17 cellular contexts compared by ENCODE assay signal in genomic region chr15:101445109-101445508, GRCh38. TPM values are rescaled to one million over a fixed set of nuclear protein-coding genes. Genes with fewer than 3 reads are reported as not detected.
A peak's percentile ranks its signal among the peaks of the same experiment; 100 is the strongest.
DNase-seq lines count a peak whose midpoint lies in the region; ATAC-seq and TF ChIP-seq lines count a peak whose summit lies in the region.
"Had no signal": no experiment of that assay in that cellular context is flagged by ENCODE, and none has a peak within 500 bp of the region (broad histone marks: within the 10 kb centered on the region; RNA-seq: fewer than 3 reads in every experiment).

No MANE protein-coding gene starts in this region.

- H3K36me3 ChIP-seq in heart left ventricle, result no peaks in the 10 kb centered on the region
- 0 out of 22 replicates have a peak, but pooled peaks cover 0 to 11% (median 0%) of the 10 kb centered on the region in 11 experiments for H3K36me3 ChIP-seq in BLaER1 treated with 17β-estradiol and CSF1 and Interleukin-3, amounts not matched to agents 10 nM and 100 nM
- H3K36me3 ChIP-seq in hepatocyte (replicated peaks; ENCODE audit: insufficient read depth, low read depth), result no peaks in the 10 kb centered on the region
- H3K36me3 ChIP-seq in psoas muscle (ENCODE audit: insufficient read depth in 1 of 2, low read depth in 1 of 2), result no peaks in the 10 kb centered on the region
- H3K36me3 ChIP-seq: BLaER1 had no signal

- H3K79me2 ChIP-seq in hepatocyte, result no peaks in the 10 kb centered on the region

- peak overlapping the region in 3 of 11 experiments; percentile 56 to 78 (median 76); a peak in 2 of 22 replicates for H3K9ac ChIP-seq in BLaER1 treated with 17β-estradiol and CSF1 and Interleukin-3, amounts not matched to agents 10 nM and 100 nM
- H3K9ac ChIP-seq: BLaER1 had no signal

- intact Hi-C loops in heart left ventricle (cut with DNase I), result loop anchor here in 2 of 10 donors (5.0 to 10.0 kb wide), 2 partner anchors 42 to 50 kb away; partner anchors contain the start of gene PCSK6 (in 1 of the 2)
- intact Hi-C loops in left cardiac atrium (cut with DNase I), result loop anchor here in 1 of 2 donors (10.0 kb wide), 1 partner anchor 200 kb away; no protein-coding TSS in a partner anchor
- intact Hi-C loops in psoas muscle (cut with DNase I), result loop anchor here in 1 of 2 donors (5.0 kb wide), 2 partner anchors 57 to 172 kb away; no protein-coding TSS in a partner anchor

- no peak for TF ChIP-seq POLR2A in heart left ventricle (IDR thresholded peaks at IDR 0.05)

- no peaks in the 10 kb centered on the region for H3K27me3 ChIP-seq in heart left ventricle
- H3K27me3 ChIP-seq in BLaER1 treated with 17β-estradiol and CSF1 and Interleukin-3, amounts not matched to agents 10 nM and 100 nM, result no peaks in the 10 kb centered on the region
- H3K27me3 ChIP-seq in hepatocyte, result no peaks in the 10 kb centered on the region
- H3K27me3 ChIP-seq in psoas muscle (ENCODE audit: insufficient read depth in 3 of 3, low read length in 2 of 3), result no peaks in the 10 kb centered on the region
- H3K27me3 ChIP-seq: BLaER1 had no signal

- 96 to 98% (median 98%) methylated on average over 8 of the region's 8 CpGs for WGBS in heart left ventricle, 4 donors
- 98% methylated on average over 8 of the region's 8 CpGs for WGBS in hepatocyte (ENCODE audit: low lambda C conversion rate, missing lambda C conversion rate)
- 97 to 99% (median 97%) methylated on average over 8 of the region's 8 CpGs for WGBS in psoas muscle, 3 donors

- no peak overlapping the region for H3K4me3 ChIP-seq in heart left ventricle
- H3K4me3 ChIP-seq in BLaER1 treated with 17β-estradiol and CSF1 and Interleukin-3, amounts not matched to agents 10 nM and 100 nM, result 0 out of 20 replicates have a peak overlapping the region, but pooled peaks of 1 of the 10 experiments have one; percentile 15
- H3K4me3 ChIP-seq in hepatocyte, result no peak overlapping the region
- H3K4me3 ChIP-seq in psoas muscle, result no peak overlapping the region
- H3K4me3 ChIP-seq: GM12878, GM23338 had no signal

- H3K4me1 ChIP-seq in heart left ventricle, result peaks cover 0 to 44% (median 18%) of the 10 kb centered on the region in 12 donors
- H3K4me1 ChIP-seq in BLaER1 treated with 17β-estradiol and CSF1 and Interleukin-3, amounts not matched to agents 10 nM and 100 nM, result peaks cover 50 to 62% (median 55%) of the 10 kb centered on the region in 10 experiments
- H3K4me1 ChIP-seq in hepatocyte (ENCODE audit: insufficient read depth), result peaks cover 26% of the 10 kb centered on the region
- peaks cover 22% of the 10 kb centered on the region for H3K4me1 ChIP-seq in psoas muscle

- TF ChIP-seq CTCF in heart left ventricle (IDR thresholded peaks at IDR 0.05) (no peak), hepatocyte (IDR thresholded peaks at IDR 0.05; ENCODE audit: poor library complexity) (no peak), psoas muscle (IDR thresholded peaks at IDR 0.05) (no peak)

- H4K20me1 ChIP-seq in BLaER1 treated with 17β-estradiol and CSF1 and Interleukin-3, amounts not matched to agents 10 nM and 100 nM, result no peaks in the 10 kb centered on the region
- no peaks in the 10 kb centered on the region for H4K20me1 ChIP-seq in hepatocyte (ENCODE audit: insufficient read depth, poor library complexity, severe bottlenecking)
- H4K20me1 ChIP-seq: BLaER1 had no signal

- peak overlapping the region in 11 of 12 donors; percentile 2 to 90 (median 61) for H3K27ac ChIP-seq in heart left ventricle
- peak overlapping the region in 10 of 11 experiments; percentile 63 to 93 (median 78); a peak in 18 of 22 replicates for H3K27ac ChIP-seq in BLaER1 treated with 17β-estradiol and CSF1 and Interleukin-3, amounts not matched to agents 10 nM and 100 nM
- H3K27ac ChIP-seq in hepatocyte, result peak overlapping the region; percentile 84
- peak overlapping the region; percentile 81 for H3K27ac ChIP-seq in psoas muscle
- H3K27ac ChIP-seq: 22Rv1 had no signal

- ATAC-seq in heart left ventricle (no peak), left cardiac atrium (no peak), psoas muscle (no peak), HG03045 (IDR thresholded peaks at IDR 0.05; ENCODE audit: unreplicated experiment) (no peak), HG02571 (IDR thresholded peaks at IDR 0.05; ENCODE audit: unreplicated experiment) (no peak)
- ATAC-seq: GM12878, GM23338 had no signal

- DNase-seq in heart left ventricle (no peak), left cardiac atrium (no peak), hepatocyte (ENCODE audit: low spot score) (no peak), psoas muscle (no peak), A172 (ENCODE audit: low spot score) (no peak)
- DNase-seq: AML-193; CD4-positive, alpha-beta T cell; DMS79; H7; IMR-90 had no signal

- no peaks in the 10 kb centered on the region for H3K9me2 ChIP-seq in hepatocyte (replicated peaks; ENCODE audit: insufficient read depth)

- peak overlapping the region; percentile 68 to 86 (median 84); a peak in 20 of 22 replicates for H3K4me2 ChIP-seq in BLaER1 treated with 17β-estradiol and CSF1 and Interleukin-3, amounts not matched to agents 10 nM and 100 nM
- H3K4me2 ChIP-seq in hepatocyte, result no peak overlapping the region
- H3K4me2 ChIP-seq: GM23338 had no signal

- peaks cover 0 to 4% (median 0%) of the 10 kb centered on the region in 12 donors for H3K9me3 ChIP-seq in heart left ventricle
- H3K9me3 ChIP-seq in BLaER1 treated with 17β-estradiol and CSF1 and Interleukin-3, amounts not matched to agents 10 nM and 100 nM (replicated peaks in 1 of 11), result peaks cover 15 to 27% (median 21%) of the 10 kb centered on the region in 11 experiments
- H3K9me3 ChIP-seq in hepatocyte (ENCODE audit: low read depth), result no peaks in the 10 kb centered on the region
- H3K9me3 ChIP-seq in psoas muscle, result no peaks in the 10 kb centered on the region

- no peak overlapping the region for H2AFZ ChIP-seq in hepatocyte
- H2AFZ ChIP-seq: GM23338 had no signal

RNA-seq across cellular contexts. Expression of gene PCSK6, which starts 44.4 kb away (rescaled TPM):
- total RNA-seq in heart left ventricle (10 to 100 TPM in 8 of 9 donors, 1 to 10 TPM in 1; 7.3 to 41.7 (median 23.5) TPM), left cardiac atrium (10 to 100 TPM; 14.5 to 20.2 TPM), hepatocyte (40.5 and 52.5 TPM in 2 replicates), psoas muscle (10 to 100 TPM; 13.3 to 32.7 (median 20.7) TPM)
- polyA plus RNA-seq in heart left ventricle (1 to 10 TPM; 7.4 TPM), hepatocyte (31.7 and 36.0 TPM in 2 replicates), psoas muscle (10 to 100 TPM in 1 of 3 donors, 1 to 10 TPM in 2; 8.3 to 10.3 (median 9.8) TPM)
- 5.5 and 10.0 TPM in 2 replicates for total RNA-seq in A172 (2014; rRNA removed; shearing (Covaris generic))
- total RNA-seq: IMR-90 had no signal
- polyA plus RNA-seq: IMR-90 had no signal
